14 cellular contexts compared by ENCODE assay signal in the genomic region with DNA sequence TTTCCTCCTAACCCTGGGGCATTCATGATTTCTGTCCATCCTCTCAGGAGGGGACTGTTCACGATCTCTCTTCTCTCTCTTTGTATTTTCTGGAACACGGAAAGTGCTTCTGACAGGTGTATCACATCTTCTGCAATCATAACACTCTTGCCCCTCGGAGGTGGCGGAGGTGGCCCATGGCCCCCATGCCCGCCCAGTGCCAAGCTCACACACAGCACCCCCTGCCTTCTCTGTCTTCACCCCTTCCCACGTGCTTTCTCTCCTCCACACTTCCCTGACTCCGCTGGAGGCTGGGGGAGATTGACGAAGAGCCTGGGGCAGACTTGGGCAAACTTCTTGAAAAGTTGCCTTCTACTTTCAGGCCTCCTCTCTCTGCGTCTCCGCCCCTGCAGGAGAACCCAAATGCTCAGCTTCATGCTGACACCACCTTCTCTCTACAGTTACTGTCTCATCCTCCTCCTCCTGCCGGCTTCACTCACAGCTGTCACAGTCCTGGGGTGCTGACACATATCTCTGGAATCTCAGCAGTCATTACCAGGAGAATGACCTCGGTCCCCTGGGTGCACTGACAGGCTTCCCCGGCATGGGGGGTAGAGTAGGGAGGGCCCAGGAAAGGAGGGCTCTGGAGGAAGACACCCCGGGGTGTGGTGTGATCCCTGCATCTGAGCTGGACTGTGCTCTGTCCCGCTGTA.
A peak's percentile ranks its signal among the peaks of the same experiment; 100 is the strongest.
DNase-seq lines count a peak whose midpoint lies in the region; FAIRE-seq and TF ChIP-seq lines count a peak whose summit lies in the region.
"Had no signal": no experiment of that assay in that cellular context is flagged by ENCODE, and none has a peak within 500 bp of the region (broad histone marks: within the 10 kb centered on the region; RNA-seq: fewer than 3 reads in every experiment).

No MANE protein-coding gene starts in this region.

- H2BK12ac ChIP-seq in H1 (ENCODE audit: low read depth, low read length): peak overlapping the region; percentile 60; the same call in 1 of the 2 replicates

- WGBS in H1 (ENCODE audit: extremely low coverage in 1 of 2, insufficient coverage in 1 of 2, insufficient read length in 1 of 2, insufficient replicate concordance in 2 of 2, low coverage in 1 of 2, low lambda C conversion rate in 2 of 2, missing lambda C conversion rate in 1 of 2), 2 experiments: 75% methylated on average over 13 of the region's 15 CpGs; no CpG with 5 or more reads in 1 of the 2 experiments

- no peak overlapping the region for H3K14ac ChIP-seq in H1 (ENCODE audit: insufficient read length)

- no peak overlapping the region for H2BK120ac ChIP-seq in H1 (replicated peaks; ENCODE audit: low read depth, low read length)

- no peaks in the 10 kb centered on the region for H3K27me3 ChIP-seq in H1 (replicated peaks in 1 of 4; ENCODE audit: control insufficient read depth in 3 of 4, extremely low read depth in 1 of 4, insufficient read depth in 3 of 4, low read length in 3 of 4)
- no peaks in the 10 kb centered on the region for H3K27me3 ChIP-seq in CD4-positive, alpha-beta memory T cell (ENCODE audit: insufficient read depth, low read length)

- no peak for TF ChIP-seq RAD21 in H1 (IDR thresholded peaks at IDR 0.05 in 1 of 2, conservative IDR thresholded peaks at IDR 0.05 in 1 of 2; ENCODE audit: low read depth in 2 of 2, low read length in 2 of 2)

- no peak for TF ChIP-seq POLR2A in H1 (IDR thresholded peaks at IDR 0.05; ENCODE audit: control extremely low read depth in 1 of 2, low read depth in 2 of 2, low read length in 2 of 2)

- H4K5ac ChIP-seq in H1 (ENCODE audit: insufficient read length, low read depth, low read length): no peak overlapping the region

- H3K56ac ChIP-seq in H1 (replicated peaks; ENCODE audit: insufficient read length, low read depth, low read length): no peak overlapping the region

- no peak for FAIRE-seq in H1 (lab: Jason Lieb, UNC)

- CTCF ChIA-PET in H1 (lab: Charles Lee; ENCODE audit: partially characterized antibody): interaction anchor here (0.7 to 10.0 kb wide), 20 partner anchors 8 to 190 kb away, joined by 3 to 114 read pairs (median 4); no protein-coding TSS in a partner anchor
- CTCF ChIA-PET in CD4-positive, alpha-beta memory T cell (lab: Charles Lee; ENCODE audit: partially characterized antibody): no interaction called here

- no peaks in the 10 kb centered on the region for H3K79me1 ChIP-seq in H1 (ENCODE audit: low read depth, low read length)

- H3K27ac ChIP-seq in H1 (ENCODE audit: low read depth, low read length): no peak overlapping the region
- H3K27ac ChIP-seq in CD4-positive, alpha-beta memory T cell (ENCODE audit: low read depth, low read length): no peak overlapping the region
- H3K27ac ChIP-seq: 22Rv1 had no signal

- peaks cover 14 to 20% of the 10 kb centered on the region in 2 donors for H3K27me3 Mint-ChIP-seq in CD4-positive, alpha-beta memory T cell

- no peaks in the 10 kb centered on the region for H3K36me3 ChIP-seq in H1 (ENCODE audit: control insufficient read depth in 2 of 4, insufficient read depth in 4 of 4, low read length in 3 of 4)
- no peaks in the 10 kb centered on the region for H3K36me3 ChIP-seq in CD4-positive, alpha-beta memory T cell (ENCODE audit: insufficient read depth, low read length)

- H2AK5ac ChIP-seq in H1 (ENCODE audit: low read depth, low read length): peak overlapping the region; percentile 2; the same call in 1 of the 2 replicates

- H3K36me3 Mint-ChIP-seq in CD4-positive, alpha-beta memory T cell: no peaks in the 10 kb centered on the region

- no peak overlapping the region; the same call in 1 of the 2 replicates for H2BK15ac ChIP-seq in H1 (ENCODE audit: low read length)

- peaks cover 0 to 14% (median 9%) of the 10 kb centered on the region in 4 experiments; a peak in 6 of 7 replicates for H3K4me1 ChIP-seq in H1 (replicated peaks in 1 of 4; ENCODE audit: control insufficient read depth in 3 of 4, insufficient read depth in 4 of 4, low read length in 3 of 4)
- H3K4me1 ChIP-seq in CD4-positive, alpha-beta memory T cell (ENCODE audit: insufficient read depth, low read length): no peaks in the 10 kb centered on the region

- no peak overlapping the region for H3K27ac Mint-ChIP-seq in CD4-positive, alpha-beta memory T cell
- H3K27ac Mint-ChIP-seq: activated CD4-positive, alpha-beta T cell treated with anti-CD3 and anti-CD28 coated beads, Interleukin-2, amount 10 ng/mL, durations not matched to agents 7 days and 5 days; activated T-cell treated with anti-CD3 and anti-CD28 coated beads, Interleukin-2, amount 50 U/mL, for 72 hours had no signal

- H3K4me3 ChIP-seq in H1 (ENCODE audit: extremely low read depth in 1 of 4, insufficient read depth in 2 of 4, low read depth in 3 of 4, low read length in 4 of 4) (no peak overlapping the region), skeletal muscle cell (ENCODE audit: low read depth, low read length) (no peak overlapping the region)
- no peak overlapping the region for H3K4me3 ChIP-seq in CD4-positive, alpha-beta memory T cell (ENCODE audit: low read length in 2 of 2)

- H3K23ac ChIP-seq in H1 (ENCODE audit: insufficient read length): no peak overlapping the region

- H3K18ac ChIP-seq in H1 (ENCODE audit: extremely low read depth, low read length): peak overlapping the region; percentile 65; the same call in 1 of the 2 replicates

- POLR2A ChIA-PET in H1 (lab: Charles Lee; ENCODE audit: partially characterized antibody): interaction anchor here (0.8 to 1.4 kb wide), 4 partner anchors 9 to 116 kb away, joined by 3 to 4 read pairs (median 3); no protein-coding TSS in a partner anchor
- POLR2A ChIA-PET in CD4-positive, alpha-beta memory T cell (lab: Charles Lee; ENCODE audit: partially characterized antibody): no interaction called here

- no peak overlapping the region for H3K9ac ChIP-seq in H1 (replicated peaks in 1 of 4; ENCODE audit: extremely low read depth in 1 of 4, low read depth in 3 of 4, low read length in 3 of 4)

- TF ChIP-seq EP300 in H1 (IDR thresholded peaks at IDR 0.05; ENCODE audit: borderline replicate concordance in 1 of 2, low read depth in 2 of 2, low read length in 2 of 2): no peak

- peak overlapping the region; percentile 65 for H3K4ac ChIP-seq in H1 (replicated peaks; ENCODE audit: insufficient read length, low read depth, low read length)

- no peak overlapping the region for H2BK20ac ChIP-seq in H1 (ENCODE audit: low read length)

- H4K8ac ChIP-seq in H1 (ENCODE audit: extremely low read depth, insufficient read depth, low read length): no peak overlapping the region

- no peak overlapping the region for H3K4me3 Mint-ChIP-seq in CD4-positive, alpha-beta memory T cell
- H3K4me3 Mint-ChIP-seq: activated CD4-positive, alpha-beta T cell treated with anti-CD3 and anti-CD28 coated beads, Interleukin-2, amount 10 ng/mL, durations not matched to agents 7 days and 5 days; activated T-cell treated with anti-CD3 and anti-CD28 coated beads, Interleukin-2, amount 50 U/mL, for 72 hours had no signal

- no peaks in the 10 kb centered on the region for H3K4me1 Mint-ChIP-seq in CD4-positive, alpha-beta memory T cell
- H3K4me1 Mint-ChIP-seq: activated CD4-positive, alpha-beta T cell treated with anti-CD3 and anti-CD28 coated beads, Interleukin-2, amount 10 ng/mL, durations not matched to agents 7 days and 5 days had no signal

- no peaks in the 10 kb centered on the region for H3K9me3 Mint-ChIP-seq in CD4-positive, alpha-beta memory T cell
- H3K9me3 Mint-ChIP-seq: activated CD4-positive, alpha-beta T cell treated with anti-CD3 and anti-CD28 coated beads, Interleukin-2, amount 10 ng/mL, durations not matched to agents 7 days and 5 days; activated T-cell treated with anti-CD3 and anti-CD28 coated beads, Interleukin-2, amount 50 U/mL, for 72 hours had no signal

- H3K9me3 ChIP-seq in H1 (ENCODE audit: insufficient read depth in 2 of 2, low read depth in 1 of 2, low read length in 1 of 2): no peaks in the 10 kb centered on the region
- no peaks in the 10 kb centered on the region for H3K9me3 ChIP-seq in CD4-positive, alpha-beta memory T cell (ENCODE audit: control insufficient read depth in 1 of 2, low read length in 2 of 2)

- intact Hi-C loops in CD4-positive, alpha-beta memory T cell (cut with micrococcal nuclease): no loop called here

- H3K79me2 ChIP-seq in H1 (ENCODE audit: control insufficient read depth in 1 of 2, insufficient read depth in 2 of 2, low read length in 2 of 2): no peaks in the 10 kb centered on the region

- no peak for TF ChIP-seq CTCF in H1 (IDR thresholded peaks at IDR 0.05; ENCODE audit: control extremely low read depth in 1 of 3, insufficient read depth in 1 of 3, low read depth in 1 of 3, low read length in 3 of 3)

- 0 out of 2 replicates have a peak overlapping the region, but pooled peaks have one; percentile 31 for H2BK5ac ChIP-seq in H1 (ENCODE audit: low read depth, low read length)

- no peaks in the 10 kb centered on the region; the same call in 1 of the 2 replicates for H3K23me2 ChIP-seq in H1 (ENCODE audit: low read depth, low read length)

- no peak overlapping the region for H3K4me2 ChIP-seq in H1 (ENCODE audit: insufficient read depth in 1 of 2, low read depth in 2 of 2, low read length in 2 of 2)

- peak; percentile 32 for DNase-seq in DMS 273 (lab: John Stamatoyannopoulos, UW; ENCODE audit: unreplicated experiment)
- no peak for DNase-seq in DMS 273 treated with DMSO at 0.1 percent for 48 hours (lab: John Stamatoyannopoulos, UW)
- DNase-seq in M059J (ENCODE audit: low read depth): peak; percentile 47
- no peak for DNase-seq in H1 (ENCODE audit: low read depth in 1 of 2, low spot score in 2 of 2)
- peak; percentile 12 for DNase-seq in skeletal muscle cell (ENCODE audit: low read depth)
- DNase-seq in NCI-H187 (lab: John Stamatoyannopoulos, UW): no peak
- DNase-seq in CD4-positive, alpha-beta memory T cell: no peak
- DNase-seq in NCI-H1092 (lab: John Stamatoyannopoulos, UW): no peak
- DNase-seq: activated CD4-positive, alpha-beta T cell treated with anti-CD3 and anti-CD28 coated beads, Interleukin-2, amount 10 ng/mL, durations not matched to agents 7 days and 5 days; activated T-cell treated with anti-CD3 and anti-CD28 coated beads, Interleukin-2, amount 50 U/mL, for 72 hours; Calu3; NCI-H345; substantia nigra had no signal

- H2AFZ ChIP-seq in H1 (ENCODE audit: low read length): no peak overlapping the region

- peak overlapping the region; percentile 35 for H4K91ac ChIP-seq in H1 (replicated peaks; ENCODE audit: insufficient read length, low read length)

- no peaks in the 10 kb centered on the region for H4K20me1 ChIP-seq in H1 (replicated peaks in 1 of 2; ENCODE audit: control insufficient read depth in 1 of 2, insufficient read depth in 2 of 2, low read length in 2 of 2)

TF ChIP-seq in H1, 55 proteins besides CTCF, POLR2A, EP300 and RAD21 (continues in another document):
- TF ChIP-seq KDM1A (IDR thresholded peaks at IDR 0.05; ENCODE audit: borderline replicate concordance, low read length): no peak
- no peak for TF ChIP-seq BRCA1 (IDR thresholded peaks at IDR 0.05; ENCODE audit: low read depth, low read length)
- TF ChIP-seq HDAC6 (IDR thresholded peaks at IDR 0.05; ENCODE audit: low read depth, low read length): no peak
- no peak for TF ChIP-seq MAX (IDR thresholded peaks at IDR 0.05)

Comparison
In these comparisons a context has a peak if more than half of its experiments do, and no peak if none do; other contexts are left out.
1. DNase-seq: peak in DMS 273 (single experiment), M059J (single experiment) and skeletal muscle cell (single experiment); none in DMS 273 treated with DMSO at 0.1 percent for 48 hours (single experiment), H1 (0 of 2), NCI-H187 (0 of 2), CD4-positive, alpha-beta memory T cell (0 of 5) and NCI-H1092 (single experiment).